ENCODE assay signal across 21 cellular contexts in the genomic region with DNA sequence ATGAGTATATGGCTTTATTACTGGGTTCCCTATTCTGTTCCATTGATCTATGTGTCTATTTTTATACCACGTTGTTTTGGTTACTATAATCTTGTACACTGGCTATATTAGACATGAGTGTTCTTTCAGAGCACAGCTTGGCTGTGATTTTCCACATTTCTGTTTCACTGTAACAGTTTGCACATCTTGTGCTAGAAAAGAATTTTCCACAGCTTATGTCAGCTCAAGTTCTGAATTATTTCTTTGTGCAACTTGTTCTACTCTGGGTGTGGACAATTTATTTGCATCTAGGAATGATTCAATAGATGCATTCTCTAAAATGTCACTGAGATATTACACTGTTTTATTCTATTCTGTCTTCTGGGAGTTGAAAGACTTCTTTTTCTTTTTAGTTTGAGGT. TPM values are rescaled to one million over a fixed set of nuclear protein-coding genes. Genes with fewer than 3 reads are reported as not detected.
A peak's percentile ranks its signal among the peaks of the same experiment; 100 is the strongest.
DNase-seq lines count a peak whose midpoint lies in the region; ATAC-seq, FAIRE-seq and TF ChIP-seq lines count a peak whose summit lies in the region.
"Had no signal": no experiment of that assay in that cellular context is flagged by ENCODE, and none has a peak within 500 bp of the region (broad histone marks: within the 10 kb centered on the region; RNA-seq: fewer than 3 reads in every experiment).

No MANE protein-coding gene starts in this region.

- H3K27me3 ChIP-seq in right atrium auricular region (no peaks in the 10 kb centered on the region), testis (no peaks in the 10 kb centered on the region), small intestine (ENCODE audit: control insufficient read depth in 2 of 2, insufficient read depth in 2 of 2, low read length in 2 of 2) (no peaks in the 10 kb centered on the region)
- H3K27me3 ChIP-seq: BLaER1 treated with 17β-estradiol and CSF1 and Interleukin-3, amounts not matched to agents 10 nM and 100 nM had no signal

- TF ChIP-seq POLR2A in testis (IDR thresholded peaks at IDR 0.05): no peak

- H3K4me1 ChIP-seq in right atrium auricular region (peaks cover 0 to 5% of the 10 kb centered on the region in 2 donors), testis (peaks cover 8% of the 10 kb centered on the region), small intestine (ENCODE audit: control insufficient read depth in 2 of 2, insufficient read depth in 1 of 2, low read depth in 1 of 2, low read length in 1 of 2) (no peaks in the 10 kb centered on the region)
- H3K4me1 ChIP-seq: HAP-1 had no signal

- H3K27ac ChIP-seq in right atrium auricular region (no peak overlapping the region), testis (peak overlapping the region; percentile 71 to 76), small intestine (ENCODE audit: low read depth in 1 of 2, low read length in 1 of 2) (no peak overlapping the region)
- H3K27ac ChIP-seq: BLaER1 treated with 17β-estradiol and CSF1 and Interleukin-3, amounts not matched to agents 10 nM and 100 nM had no signal

- no peak for FAIRE-seq in frontal cortex (lab: Jason Lieb, UNC)
- FAIRE-seq in small intestine (lab: Jason Lieb, UNC): no peak
- FAIRE-seq: D721Med, G401.6, GM12891, H1 had no signal

- H3K9me3 ChIP-seq in right atrium auricular region: peaks cover 0 to 17% of the 10 kb centered on the region in 2 donors
- H3K9me3 ChIP-seq in testis: no peaks in the 10 kb centered on the region
- no peaks in the 10 kb centered on the region for H3K9me3 ChIP-seq in small intestine (ENCODE audit: control insufficient read depth, low read depth)

- intact Hi-C loops in Right ventricle myocardium inferior (cut with DNase I): no loop called here
- intact Hi-C loops in testis (cut with DNase I; ENCODE audit: low total_unique reads): no loop called here

- 25 to 27% methylated on average over 1 of the region's 1 CpG for WGBS in testis, 2 donors
- WGBS in small intestine, 3 donors: 45 to 64% (median 53%) methylated on average over 1 of the region's 1 CpG

- TF ChIP-seq CTCF in right atrium auricular region (IDR thresholded peaks at IDR 0.05) (no peak), testis (IDR thresholded peaks at IDR 0.05) (no peak)

- H3K36me3 ChIP-seq in right atrium auricular region (no peaks in the 10 kb centered on the region), testis (ENCODE audit: low read depth, missing control alignments) (no peaks in the 10 kb centered on the region), small intestine (ENCODE audit: control insufficient read depth in 2 of 2, insufficient read depth in 2 of 2, low read length in 2 of 2) (no peaks in the 10 kb centered on the region)
- H3K36me3 ChIP-seq: BLaER1 treated with 17β-estradiol and CSF1 and Interleukin-3, amounts not matched to agents 10 nM and 100 nM; HAP-1 had no signal

- DNase-seq in Right ventricle myocardium inferior (ENCODE audit: missing footprints) (no peak), right atrium auricular region (ENCODE audit: low spot score) (no peak), frontal cortex (ENCODE audit: low spot score in 2 of 2) (peak; percentile 13 to 16), middle frontal gyrus (ENCODE audit: extremely low spot score, low spot score) (peak; percentile 51), testis (no peak), small intestine (no peak)
- DNase-seq: 8988T; AML-193; CD4-positive, alpha-beta T cell; DMS153; DMS79 treated with DMSO at 0.1 percent for 48 hours; EL had no signal

- no peak overlapping the region for H3K4me3 ChIP-seq in right atrium auricular region
- no peak overlapping the region for H3K4me3 ChIP-seq in testis
- H3K4me3 ChIP-seq in small intestine (ENCODE audit: low read depth in 1 of 2, low read length in 2 of 2): no peak overlapping the region
- H3K4me3 ChIP-seq: BLaER1 treated with 17β-estradiol and CSF1 and Interleukin-3, amounts not matched to agents 10 nM and 100 nM; HAP-1 had no signal

- peak; percentile 34 for ATAC-seq in Right ventricle myocardium inferior
- ATAC-seq in GM21619 (IDR thresholded peaks at IDR 0.05; ENCODE audit: unreplicated experiment): no peak
- ATAC-seq in GM18870 (IDR thresholded peaks at IDR 0.05; ENCODE audit: unreplicated experiment): no peak

RNA-seq across cellular contexts. Expression of a gene that starts 28.4 kb away (rescaled TPM):
- total RNA-seq in Right ventricle myocardium inferior (not detected), right atrium auricular region (not detected), frontal cortex (not detected), testis (under 1 TPM in 1 of 2 donors, not detected in 1; 0.43 TPM)
- polyA plus RNA-seq in testis (ENCODE audit: insufficient read depth, low read depth, low replicate concordance) (not detected), small intestine (not detected)
- total RNA-seq: CD4-positive, alpha-beta T cell; H1; HT1080 had no signal
- polyA plus RNA-seq: H1 had no signal

Comparison
In these comparisons a context has a peak if more than half of its experiments do, and no peak if none do; other contexts are left out.
1. DNase-seq: peak in frontal cortex (2 of 2) and middle frontal gyrus (single experiment); none in Right ventricle myocardium inferior (single experiment), right atrium auricular region (single experiment), testis (single experiment) and small intestine (single experiment).
2. H3K27ac ChIP-seq: peak in testis (2 of 2); none in right atrium auricular region (0 of 2) and small intestine (0 of 2).